Comparison of ENCODE assay signal across 9 cellular contexts in genomic region chr19:50835785-50836542, GRCh38. TPM values are rescaled to one million over a fixed set of nuclear protein-coding genes. Genes with fewer than 3 reads are reported as not detected.
A peak's percentile ranks its signal among the peaks of the same experiment; 100 is the strongest.
DNase-seq lines count a peak whose midpoint lies in the region; ATAC-seq, FAIRE-seq and TF ChIP-seq lines count a peak whose summit lies in the region.
"Had no signal": no experiment of that assay in that cellular context is flagged by ENCODE, and none has a peak within 500 bp of the region (broad histone marks: within the 10 kb centered on the region; RNA-seq: fewer than 3 reads in every experiment).

No MANE protein-coding gene starts in this region.

- H3K27ac ChIP-seq in astrocyte (ENCODE audit: low read depth, low read length) = no peak overlapping the region

- H3K4me1 Mint-ChIP-seq in Calu3 (ENCODE audit: low read depth, unreplicated experiment) (peaks cover 12% of the 10 kb centered on the region), astrocyte (ENCODE audit: low read depth, unreplicated experiment) (no peaks in the 10 kb centered on the region)
- H3K4me1 Mint-ChIP-seq in T-helper 1 cell treated with Interleukin-12 subunit alpha and Interleukin-12 subunit beta and Interleukin-4 antibody, amounts not matched to agents 30 μg/mL and 1 μg/mL, for 36 hours (ENCODE audit: low read depth) = peaks cover 10% of the 10 kb centered on the region

- H3K27me3 Mint-ChIP-seq in Calu3 (ENCODE audit: unreplicated experiment) (peaks cover 87% of the 10 kb centered on the region), astrocyte (ENCODE audit: low read depth, unreplicated experiment) (peaks cover 49% of the 10 kb centered on the region)
- peaks cover 37% of the 10 kb centered on the region for H3K27me3 Mint-ChIP-seq in T-helper 1 cell treated with Interleukin-12 subunit alpha and Interleukin-12 subunit beta and Interleukin-4 antibody, amounts not matched to agents 30 μg/mL and 1 μg/mL, for 36 hours (ENCODE audit: low read depth)

- peak overlapping the region; percentile 96 for H2AFZ ChIP-seq in astrocyte (ENCODE audit: low read depth, low read length)

- CTCF ChIA-PET in Calu3 (lab: Charles Lee) = interaction anchor here (0.6 kb wide), 1 partner anchor 286 kb away, joined by 7 read pairs; no protein-coding TSS in a partner anchor

- H3K4me1 ChIP-seq in astrocyte (ENCODE audit: insufficient read depth, low read length) = no peaks in the 10 kb centered on the region

- H3K36me3 ChIP-seq in astrocyte (ENCODE audit: insufficient read depth, low read length) = no peaks in the 10 kb centered on the region

- H3K4me3 Mint-ChIP-seq in Calu3 (ENCODE audit: low read depth, unreplicated experiment) = peak overlapping the region; percentile 79
- H3K4me3 Mint-ChIP-seq in T-helper 1 cell treated with Interleukin-12 subunit alpha and Interleukin-12 subunit beta and Interleukin-4 antibody, amounts not matched to agents 30 μg/mL and 1 μg/mL, for 36 hours = peak overlapping the region; percentile 84
- peak overlapping the region; percentile 84 for H3K4me3 Mint-ChIP-seq in astrocyte (ENCODE audit: unreplicated experiment)

- no peaks in the 10 kb centered on the region for H3K79me2 ChIP-seq in astrocyte (ENCODE audit: insufficient read depth, low read length)

- H3K27ac Mint-ChIP-seq in Calu3 (ENCODE audit: unreplicated experiment) = peak overlapping the region; percentile 86
- peak overlapping the region; percentile 43 for H3K27ac Mint-ChIP-seq in T-helper 1 cell treated with Interleukin-12 subunit alpha and Interleukin-12 subunit beta and Interleukin-4 antibody, amounts not matched to agents 30 μg/mL and 1 μg/mL, for 36 hours
- no peak overlapping the region for H3K27ac Mint-ChIP-seq in astrocyte (ENCODE audit: unreplicated experiment)

- intact Hi-C loops in Calu3 (cut with micrococcal nuclease; ENCODE audit: unreplicated experiment) (no loop called here), sciatic nerve (cut with DNase I) (no loop called here)

- H3K4me3 ChIP-seq in astrocyte (ENCODE audit: insufficient read depth, low read depth, low read length) (peak overlapping the region; percentile 55), iPS-11a (ENCODE audit: low read depth, low read length) (peak overlapping the region; percentile 87)

- no peaks in the 10 kb centered on the region for H3K9me3 Mint-ChIP-seq in Calu3 (ENCODE audit: low read depth, unreplicated experiment)
- H3K9me3 Mint-ChIP-seq in T-helper 1 cell treated with Interleukin-12 subunit alpha and Interleukin-12 subunit beta and Interleukin-4 antibody, amounts not matched to agents 30 μg/mL and 1 μg/mL, for 36 hours = no peaks in the 10 kb centered on the region
- H3K9me3 Mint-ChIP-seq in astrocyte (ENCODE audit: unreplicated experiment) = peaks cover 3% of the 10 kb centered on the region

- peak overlapping the region; percentile 46 for H3K9ac ChIP-seq in astrocyte (ENCODE audit: low read length)

- BruUV-seq in Calu3 (replicated peaks; lab: Mats Ljungman, UMichigan) = no TSS peak

- H3K27me3 ChIP-seq in astrocyte (ENCODE audit: insufficient read depth, low read length) = no peaks in the 10 kb centered on the region

- H3K36me3 Mint-ChIP-seq in Calu3 (ENCODE audit: insufficient read depth, unreplicated experiment) (peaks cover 24% of the 10 kb centered on the region), astrocyte (ENCODE audit: low read depth, unreplicated experiment) (no peaks in the 10 kb centered on the region)
- no peaks in the 10 kb centered on the region for H3K36me3 Mint-ChIP-seq in T-helper 1 cell treated with Interleukin-12 subunit alpha and Interleukin-12 subunit beta and Interleukin-4 antibody, amounts not matched to agents 30 μg/mL and 1 μg/mL, for 36 hours (ENCODE audit: low read depth)

- TF ChIP-seq CTCF in Calu3 (IDR thresholded peaks at IDR 0.05; ENCODE audit: unreplicated experiment) (no peak), astrocyte (IDR thresholded peaks at IDR 0.05; ENCODE audit: insufficient read depth, low read depth, low read length) (no peak)

- peak overlapping the region; percentile 89 for H3K4me2 ChIP-seq in astrocyte (ENCODE audit: low read length)

- ATAC-seq in GM21423 (IDR thresholded peaks at IDR 0.05; ENCODE audit: unreplicated experiment) = peak; percentile 66
- peak; percentile 94 for ATAC-seq in sciatic nerve
- no peak for ATAC-seq in GM18873 (IDR thresholded peaks at IDR 0.05; ENCODE audit: low FRiP score, unreplicated experiment)

- FAIRE-seq in astrocyte (lab: Jason Lieb, UNC) = no peak
- FAIRE-seq: endometrium had no signal

- no peaks in the 10 kb centered on the region for H4K20me1 ChIP-seq in astrocyte (ENCODE audit: insufficient read depth, low read length)

- DNase-seq in Calu3 (peak; percentile 97), LHCN-M2 (ENCODE audit: low read depth) (peak; percentile 28), astrocyte (ENCODE audit: low read depth) (peak; percentile 19), sciatic nerve (ENCODE audit: low spot score) (peak; percentile 82)

- no peaks in the 10 kb centered on the region for H3K9me3 ChIP-seq in astrocyte (ENCODE audit: insufficient read depth, low read depth, low read length)

RNA-seq across cellular contexts. Expression of gene KLK15, which starts 2.6 kb away (rescaled TPM):
- not detected in 2 replicates for total RNA-seq in Calu3 (2022)
- not detected in 2 replicates for total RNA-seq in LHCN-M2 (2014; rRNA removed)
- polyA plus RNA-seq in LHCN-M2 (2012) = not detected
- total RNA-seq in astrocyte = not detected in 2 replicates
- total RNA-seq in sciatic nerve = not detected

RNA-seq across cellular contexts. Expression of gene KLK1, which starts 12.4 kb away (rescaled TPM):
- total RNA-seq in Calu3 (2022) (not detected in 2 replicates), LHCN-M2 (2014; rRNA removed) (not detected in 2 replicates), astrocyte (not detected in 2 replicates), sciatic nerve (2.1 TPM)
- polyA plus RNA-seq in LHCN-M2 (2012) = 0.07 TPM

RNA-seq across cellular contexts. Expression of gene KLK3, which starts 18.8 kb away (rescaled TPM):
- total RNA-seq in Calu3 (2022) (not detected in 2 replicates), LHCN-M2 (2014; rRNA removed) (not detected in 2 replicates), astrocyte (not detected in 2 replicates), sciatic nerve (not detected)
- not detected for polyA plus RNA-seq in LHCN-M2 (2012)

RNA-seq across cellular contexts. Expression of gene KLK2, which starts 37.3 kb away (rescaled TPM):
- not detected in 2 replicates for total RNA-seq in Calu3 (2022)
- not detected in 2 replicates for total RNA-seq in LHCN-M2 (2014; rRNA removed)
- not detected for polyA plus RNA-seq in LHCN-M2 (2012)
- not detected in 2 replicates for total RNA-seq in astrocyte
- not detected for total RNA-seq in sciatic nerve

RNA-seq across cellular contexts. Expression of gene ACP4, which starts 45.7 kb away (rescaled TPM):
- total RNA-seq in Calu3 (2022) (not detected in 2 replicates), LHCN-M2 (2014; rRNA removed) (not detected in 2 replicates), astrocyte (not detected in 2 replicates), sciatic nerve (not detected)
- polyA plus RNA-seq in LHCN-M2 (2012) = not detected

Comparison
In these comparisons a context has a peak if more than half of its experiments do, and no peak if none do; other contexts are left out.
1. DNase-seq: peak in every context shown above with its lines; median percentile 97 in Calu3; 82 in sciatic nerve; 28 in LHCN-M2; 19 in astrocyte.